ENCODE assay signal across 8 cellular contexts in genomic region chr6:31079656-31080261, GRCh38. TPM values are rescaled to one million over a fixed set of nuclear protein-coding genes. Genes with fewer than 3 reads are reported as not detected.
DNase-seq lines count a peak whose midpoint lies in the region; ATAC-seq and TF ChIP-seq lines count a peak whose summit lies in the region.

No MANE protein-coding gene starts in this region.

- DNase-seq in DMS153 (lab: John Stamatoyannopoulos, UW) = peak; percentile 50
- DNase-seq in MM.1S = peak; percentile 70
- DNase-seq in SKM-1 treated with dmso at 0.1 percent for 144 hours (lab: John Stamatoyannopoulos, UW; ENCODE audit: unreplicated experiment) = peak; percentile 30
- peak; percentile 71 for DNase-seq in glomerular visceral epithelial cell (ENCODE audit: extremely low spot score)
- DNase-seq in posterior cingulate gyrus = peak; percentile 48 to 95 (median 73)
- DNase-seq in upper lobe of right lung = peak; percentile 66

- H3K4me2 ChIP-seq in MM.1S (ENCODE audit: low read depth, low read length) = peak overlapping the region; percentile 63; the same call in 1 of the 2 replicates

- H3K9me3 Mint-ChIP-seq in activated naive CD4-positive, alpha-beta T cell treated with anti-CD3 and anti-CD28 coated beads, Interleukin-2, amount 50 U/mL, for 24 hours = no peaks in the 10 kb centered on the region

- no peaks in the 10 kb centered on the region for H3K4me1 ChIP-seq in MM.1S (ENCODE audit: low read length)
- H3K4me1 ChIP-seq in upper lobe of right lung = peaks cover 5% of the 10 kb centered on the region

- no peaks in the 10 kb centered on the region for H4K20me1 ChIP-seq in MM.1S (ENCODE audit: insufficient read depth, low read length)

- H3K36me3 ChIP-seq in MM.1S (replicated peaks; ENCODE audit: insufficient read depth, low read length) = no peaks in the 10 kb centered on the region
- H3K36me3 ChIP-seq in upper lobe of right lung = no peaks in the 10 kb centered on the region

- peak; percentile 83 for TF ChIP-seq CTCF in MM.1S (IDR thresholded peaks at IDR 0.05; ENCODE audit: low read length)
- TF ChIP-seq CTCF in upper lobe of right lung (IDR thresholded peaks at IDR 0.05) = peak; percentile 85

- ATAC-seq in upper lobe of right lung = peak; percentile 89
- ATAC-seq in HG02973 (IDR thresholded peaks at IDR 0.05; ENCODE audit: unreplicated experiment) = no peak

- H3K36me3 Mint-ChIP-seq in activated naive CD4-positive, alpha-beta T cell treated with anti-CD3 and anti-CD28 coated beads, Interleukin-2, amount 50 U/mL, for 24 hours = no peaks in the 10 kb centered on the region

- H3K9ac ChIP-seq in MM.1S (ENCODE audit: low read length) = no peak overlapping the region

- H3K27ac ChIP-seq in MM.1S (ENCODE audit: low read length) (no peak overlapping the region), upper lobe of right lung (no peak overlapping the region)

- H3K27me3 ChIP-seq in MM.1S (replicated peaks; ENCODE audit: insufficient read depth, low read length) (no peaks in the 10 kb centered on the region), upper lobe of right lung (no peaks in the 10 kb centered on the region)

- no peaks in the 10 kb centered on the region for H3K79me2 ChIP-seq in MM.1S (ENCODE audit: low read length)

- H2AFZ ChIP-seq in MM.1S (ENCODE audit: low read length) = peak overlapping the region; percentile 75

- peak overlapping the region; percentile 57 for H3K4me3 Mint-ChIP-seq in activated naive CD4-positive, alpha-beta T cell treated with anti-CD3 and anti-CD28 coated beads, Interleukin-2, amount 50 U/mL, for 24 hours

- intact Hi-C loops in posterior cingulate gyrus (cut with DNase I) (loop anchor here (10.0 kb wide), 1 partner anchor 335 kb away; the partner anchor contains the start of genes FLOT1 and IER3), upper lobe of right lung (cut with DNase I) (loop anchor here (10.0 kb wide), 1 partner anchor 165 kb away; the partner anchor contains the start of gene VARS2)

- H3K9me3 ChIP-seq in MM.1S (replicated peaks; ENCODE audit: insufficient read depth, low read length) (no peaks in the 10 kb centered on the region), upper lobe of right lung (no peaks in the 10 kb centered on the region)

- H3K9me2 ChIP-seq in MM.1S (replicated peaks; ENCODE audit: insufficient read depth, low read length) = no peaks in the 10 kb centered on the region

- no peak overlapping the region for H3K27ac Mint-ChIP-seq in activated naive CD4-positive, alpha-beta T cell treated with anti-CD3 and anti-CD28 coated beads, Interleukin-2, amount 50 U/mL, for 24 hours

- H3K4me3 ChIP-seq in MM.1S (ENCODE audit: low read length) (0 out of 2 replicates have a peak overlapping the region, but pooled peaks have one; percentile 16), upper lobe of right lung (peak overlapping the region; percentile 3)

- H3F3A ChIP-seq in MM.1S (ENCODE audit: insufficient read depth, low read length) = no peaks in the 10 kb centered on the region

- peaks cover 9% of the 10 kb centered on the region for H3K4me1 Mint-ChIP-seq in activated naive CD4-positive, alpha-beta T cell treated with anti-CD3 and anti-CD28 coated beads, Interleukin-2, amount 50 U/mL, for 24 hours

- no peaks in the 10 kb centered on the region for H3K27me3 Mint-ChIP-seq in activated naive CD4-positive, alpha-beta T cell treated with anti-CD3 and anti-CD28 coated beads, Interleukin-2, amount 50 U/mL, for 24 hours

RNA-seq across cellular contexts. Expression of gene C6orf15, which starts 32.6 kb away (rescaled TPM):
- not detected for total RNA-seq in upper lobe of right lung

RNA-seq across cellular contexts. Expression of gene PSORS1C1, which starts 34.8 kb away (rescaled TPM):
- total RNA-seq in upper lobe of right lung = 8.2 TPM

RNA-seq across cellular contexts. Expression of gene CDSN, which starts 40.5 kb away (rescaled TPM):
- total RNA-seq in upper lobe of right lung = not detected

RNA-seq across cellular contexts. Expression of gene PSORS1C2, which starts 59.1 kb away (rescaled TPM):
- not detected for total RNA-seq in upper lobe of right lung
